19 cellular contexts compared by ENCODE assay signal in genomic region chr6:152236370-152237097, GRCh38.
A peak's percentile ranks its signal among the peaks of the same experiment; 100 is the strongest.
DNase-seq lines count a peak whose midpoint lies in the region; ATAC-seq, FAIRE-seq and TF ChIP-seq lines count a peak whose summit lies in the region.
"Had no signal": no experiment of that assay in that cellular context is flagged by ENCODE, and none has a peak within 500 bp of the region (broad histone marks: within the 10 kb centered on the region; RNA-seq: fewer than 3 reads in every experiment).

No MANE protein-coding gene starts in this region.

- H3K4me3 ChIP-seq in HepG2 (replicated peaks in 1 of 3; ENCODE audit: insufficient read depth in 1 of 3, low read depth in 2 of 3, low read length in 3 of 3) = no peak overlapping the region
- no peak overlapping the region for H3K4me3 ChIP-seq in right lobe of liver
- no peak overlapping the region for H3K4me3 ChIP-seq in H1 (ENCODE audit: extremely low read depth in 1 of 4, insufficient read depth in 2 of 4, low read depth in 3 of 4, low read length in 4 of 4)
- H3K4me3 ChIP-seq in neuronal stem cell (ENCODE audit: low read length in 2 of 2) = no peak overlapping the region
- H3K4me3 ChIP-seq in breast epithelium = no peak overlapping the region
- H3K4me3 ChIP-seq in left ventricle myocardium inferior = no peak overlapping the region

- H2BK5ac ChIP-seq in H1 (ENCODE audit: low read depth, low read length) = 0 out of 2 replicates have a peak overlapping the region, but pooled peaks have one; percentile 25
- H2BK5ac ChIP-seq in neuronal stem cell (ENCODE audit: low read length) = no peak overlapping the region

- CTCF ChIA-PET in HepG2 (lab: Yijun Ruan, JAX; ENCODE audit: low intra/inter-chr PET ratio, low total read pairs) = no interaction called here
- CTCF ChIA-PET in H1 (lab: Charles Lee; ENCODE audit: partially characterized antibody) = interaction anchor here (0.6 kb wide), 1 partner anchor 189 kb away, joined by 3 read pairs; no protein-coding TSS in a partner anchor

- H2BK20ac ChIP-seq in H1 (ENCODE audit: low read length) = no peak overlapping the region

- H3K14ac ChIP-seq in H1 (ENCODE audit: insufficient read length) (no peak overlapping the region), neuronal stem cell (ENCODE audit: low read length) (no peak overlapping the region)

- H3K79me1 ChIP-seq in H1 (ENCODE audit: low read depth, low read length) (no peaks in the 10 kb centered on the region), neuronal stem cell (ENCODE audit: low read depth, low read length) (no peaks in the 10 kb centered on the region)

- H4K8ac ChIP-seq in H1 (ENCODE audit: extremely low read depth, insufficient read depth, low read length) (no peak overlapping the region), neuronal stem cell (ENCODE audit: low read depth, low read length) (no peak overlapping the region)

- POLR2A ChIA-PET in HepG2 (lab: Yijun Ruan, JAX) (no interaction called here), H1 (lab: Charles Lee; ENCODE audit: partially characterized antibody) (interaction anchor here (0.5 kb wide), 1 partner anchor 139 kb away, joined by 3 read pairs; no protein-coding TSS in a partner anchor)

- H3K23ac ChIP-seq in H1 (ENCODE audit: insufficient read length) (no peak overlapping the region), neuronal stem cell (ENCODE audit: low read depth, low read length, poor library complexity) (no peak overlapping the region)

- no TSS peak for BruUV-seq in HepG2 (replicated peaks; lab: Mats Ljungman, UMichigan)

- no peak overlapping the region for H3K27ac ChIP-seq in HepG2 (ENCODE audit: extremely low read length, insufficient read depth, low read length)
- no peak overlapping the region for H3K27ac ChIP-seq in right lobe of liver
- no peak overlapping the region for H3K27ac ChIP-seq in H1 (ENCODE audit: low read depth, low read length)
- no peak overlapping the region for H3K27ac ChIP-seq in neuronal stem cell (replicated peaks; ENCODE audit: low read length)
- H3K27ac ChIP-seq in breast epithelium = no peak overlapping the region
- no peak overlapping the region for H3K27ac ChIP-seq in left ventricle myocardium inferior (replicated peaks)
- H3K27ac ChIP-seq: C4-2B had no signal

- intact Hi-C loops in HepG2 (cut with micrococcal nuclease; ENCODE audit: unreplicated experiment) = no loop called here
- intact Hi-C loops in right lobe of liver (cut with DNase I) = no loop called here
- intact Hi-C loops in breast epithelium (cut with DNase I; ENCODE audit: low total_unique reads) = no loop called here
- intact Hi-C loops in left ventricle myocardium inferior (cut with micrococcal nuclease) = no loop called here

- H4K5ac ChIP-seq in H1 (ENCODE audit: insufficient read length, low read depth, low read length) = no peak overlapping the region

- H2BK12ac ChIP-seq in H1 (ENCODE audit: low read depth, low read length) (no peak overlapping the region), neuronal stem cell (ENCODE audit: low read length) (no peak overlapping the region)

- TF ChIP-seq POLR2A in HepG2 (IDR thresholded peaks at IDR 0.05; ENCODE audit: insufficient read depth in 1 of 2, low read depth in 2 of 2, low read length in 2 of 2) (no peak), right lobe of liver (IDR thresholded peaks at IDR 0.05) (no peak), H1 (IDR thresholded peaks at IDR 0.05; ENCODE audit: control extremely low read depth in 1 of 2, low read depth in 2 of 2, low read length in 2 of 2) (no peak), breast epithelium (IDR thresholded peaks at IDR 0.05) (no peak)

- no peaks in the 10 kb centered on the region for H3K23me2 ChIP-seq in H1 (ENCODE audit: low read depth, low read length)

- no peak for TF ChIP-seq RAD21 in HepG2 (CRISPR knock-in tag; IDR thresholded peaks at IDR 0.05)
- TF ChIP-seq RAD21 in H1 (IDR thresholded peaks at IDR 0.05 in 1 of 2, conservative IDR thresholded peaks at IDR 0.05 in 1 of 2; ENCODE audit: low read depth in 2 of 2, low read length in 2 of 2) = no peak

- in situ Hi-C loops in HepG2 (cut with HindIII; ENCODE audit: extremely low pct_ligation_motif_present, low pct_unique_long_range_greater_than_20kb) = no loop called here

- peaks cover 9% of the 10 kb centered on the region for H3K4me1 ChIP-seq in HepG2 (ENCODE audit: insufficient read depth, low read length)
- no peaks in the 10 kb centered on the region for H3K4me1 ChIP-seq in right lobe of liver
- H3K4me1 ChIP-seq in H1 (replicated peaks in 1 of 4; ENCODE audit: control insufficient read depth in 3 of 4, insufficient read depth in 4 of 4, low read length in 3 of 4) = no peaks in the 10 kb centered on the region
- no peaks in the 10 kb centered on the region for H3K4me1 ChIP-seq in neuronal stem cell (ENCODE audit: control insufficient read depth in 2 of 2, insufficient read depth in 1 of 2, low read depth in 1 of 2, low read length in 2 of 2)
- H3K4me1 ChIP-seq in breast epithelium = no peaks in the 10 kb centered on the region
- H3K4me1 ChIP-seq in left ventricle myocardium inferior = peaks cover 20% of the 10 kb centered on the region
- H3K4me1 ChIP-seq: BE2C had no signal

- ATAC-seq in HepG2 (no peak), right lobe of liver (no peak), HG02870 (IDR thresholded peaks at IDR 0.05; ENCODE audit: unreplicated experiment) (no peak)

- no peak overlapping the region for H3K4ac ChIP-seq in H1 (replicated peaks; ENCODE audit: insufficient read length, low read depth, low read length)
- no peak overlapping the region for H3K4ac ChIP-seq in neuronal stem cell (ENCODE audit: low read length)

- TF ChIP-seq EP300 in HepG2 (IDR thresholded peaks at IDR 0.05; ENCODE audit: low read depth in 2 of 2, low read length in 2 of 2) = no peak
- TF ChIP-seq EP300 in HepG2 (CRISPR knock-in tag; IDR thresholded peaks at IDR 0.05; ENCODE audit: borderline replicate concordance) = no peak
- no peak for TF ChIP-seq EP300 in H1 (IDR thresholded peaks at IDR 0.05; ENCODE audit: borderline replicate concordance in 1 of 2, low read depth in 2 of 2, low read length in 2 of 2)

- no peak overlapping the region for H3K9ac ChIP-seq in HepG2 (ENCODE audit: insufficient read depth, low read depth, low read length)
- H3K9ac ChIP-seq in H1 (replicated peaks in 1 of 4; ENCODE audit: extremely low read depth in 1 of 4, low read depth in 3 of 4, low read length in 3 of 4) = no peak overlapping the region
- H3K9ac ChIP-seq in neuronal stem cell (ENCODE audit: low read depth, low read length, poor library complexity) = no peak overlapping the region

- DNase-seq in HepG2 (ENCODE audit: low spot score) (no peak), right lobe of liver (no peak), H1 (ENCODE audit: low read depth in 1 of 2, low spot score in 2 of 2) (no peak), neuronal stem cell (ENCODE audit: low spot score) (no peak), breast epithelium (ENCODE audit: low spot score in 2 of 2) (no peak), left ventricle myocardium inferior (no peak)
- DNase-seq: BE2C; CD4-positive, alpha-beta memory T cell; COR-L47; DMS153; DND-41; GDM1; HCEC 1CT; HFFc6 had no signal

- TF ChIP-seq CTCF in HepG2 (CRISPR knock-in tag; IDR thresholded peaks at IDR 0.05) (no peak), right lobe of liver (IDR thresholded peaks at IDR 0.05) (no peak), H1 (IDR thresholded peaks at IDR 0.05; ENCODE audit: control extremely low read depth in 1 of 3, insufficient read depth in 1 of 3, low read depth in 1 of 3, low read length in 3 of 3) (no peak), breast epithelium (IDR thresholded peaks at IDR 0.05) (no peak), left ventricle myocardium inferior (IDR thresholded peaks at IDR 0.05; ENCODE audit: borderline replicate concordance) (no peak)

- H4K20me1 ChIP-seq in HepG2 (ENCODE audit: insufficient read depth, low read length) = no peaks in the 10 kb centered on the region
- H4K20me1 ChIP-seq in H1 (replicated peaks in 1 of 2; ENCODE audit: control insufficient read depth in 1 of 2, insufficient read depth in 2 of 2, low read length in 2 of 2) = no peaks in the 10 kb centered on the region

- no peak overlapping the region for H2BK120ac ChIP-seq in H1 (replicated peaks; ENCODE audit: low read depth, low read length)
- no peak overlapping the region for H2BK120ac ChIP-seq in neuronal stem cell (ENCODE audit: low read depth, low read length)

- no peaks in the 10 kb centered on the region for H3K9me3 ChIP-seq in HepG2 (ENCODE audit: low read length)
- no peaks in the 10 kb centered on the region for H3K9me3 ChIP-seq in right lobe of liver
- H3K9me3 ChIP-seq in H1 (ENCODE audit: insufficient read depth in 2 of 2, low read depth in 1 of 2, low read length in 1 of 2) = no peaks in the 10 kb centered on the region
- no peaks in the 10 kb centered on the region for H3K9me3 ChIP-seq in neuronal stem cell (replicated peaks in 1 of 2; ENCODE audit: control insufficient read depth in 2 of 2, insufficient read depth in 1 of 2, low read depth in 1 of 2, low read length in 2 of 2)
- H3K9me3 ChIP-seq in breast epithelium = no peaks in the 10 kb centered on the region
- H3K9me3 ChIP-seq in left ventricle myocardium inferior (replicated peaks) = no peaks in the 10 kb centered on the region
- H3K9me3 ChIP-seq: BE2C had no signal

- H3K18ac ChIP-seq in H1 (ENCODE audit: extremely low read depth, low read length) = no peak overlapping the region
- peak overlapping the region; percentile 13 for H3K18ac ChIP-seq in neuronal stem cell (ENCODE audit: low read length)

- H3K27me3 ChIP-seq in HepG2 (ENCODE audit: control insufficient read depth in 1 of 2, insufficient read depth in 2 of 2, low read length in 2 of 2) = no peaks in the 10 kb centered on the region
- H3K27me3 ChIP-seq in right lobe of liver = no peaks in the 10 kb centered on the region
- no peaks in the 10 kb centered on the region for H3K27me3 ChIP-seq in H1 (replicated peaks in 1 of 4; ENCODE audit: control insufficient read depth in 3 of 4, extremely low read depth in 1 of 4, insufficient read depth in 3 of 4, low read length in 3 of 4)
- no peaks in the 10 kb centered on the region for H3K27me3 ChIP-seq in neuronal stem cell (ENCODE audit: control insufficient read depth in 3 of 3, insufficient read depth in 3 of 3, low read depth in 1 of 3, low read length in 3 of 3)
- H3K27me3 ChIP-seq in breast epithelium = no peaks in the 10 kb centered on the region
- no peaks in the 10 kb centered on the region for H3K27me3 ChIP-seq in left ventricle myocardium inferior (ENCODE audit: low read depth)
- H3K27me3 ChIP-seq: BE2C had no signal

- H3K79me2 ChIP-seq in HepG2 (ENCODE audit: insufficient read depth, low read length) (no peaks in the 10 kb centered on the region), H1 (ENCODE audit: control insufficient read depth in 1 of 2, insufficient read depth in 2 of 2, low read length in 2 of 2) (no peaks in the 10 kb centered on the region)

- H3K36me3 ChIP-seq in HepG2 (replicated peaks in 1 of 2; ENCODE audit: control insufficient read depth in 1 of 2, insufficient read depth in 2 of 2, low read length in 2 of 2) = no peaks in the 10 kb centered on the region
- peaks cover 0 to 78% (median 40%) of the 10 kb centered on the region in 4 donors for H3K36me3 ChIP-seq in right lobe of liver
- H3K36me3 ChIP-seq in H1 (ENCODE audit: control insufficient read depth in 2 of 4, insufficient read depth in 4 of 4, low read length in 3 of 4) = no peaks in the 10 kb centered on the region
- H3K36me3 ChIP-seq in neuronal stem cell (replicated peaks in 1 of 2; ENCODE audit: control insufficient read depth in 2 of 2, insufficient read depth in 2 of 2, low read length in 2 of 2) = peaks cover 0 to 11% of the 10 kb centered on the region in 2 donors
- H3K36me3 ChIP-seq in breast epithelium = peaks cover 4% of the 10 kb centered on the region
- H3K36me3 ChIP-seq in left ventricle myocardium inferior = peaks cover 88% of the 10 kb centered on the region
- H3K36me3 ChIP-seq: BE2C had no signal

- FAIRE-seq in HepG2 (lab: Jason Lieb, UNC) (peak; percentile 18), H1 (lab: Jason Lieb, UNC) (no peak)
- FAIRE-seq: D721Med, GM12892, GM19239 had no signal

- H3K4me2 ChIP-seq in HepG2 (ENCODE audit: low read depth, low read length) (no peak overlapping the region), H1 (ENCODE audit: insufficient read depth in 1 of 2, low read depth in 2 of 2, low read length in 2 of 2) (no peak overlapping the region), neuronal stem cell (ENCODE audit: insufficient read depth, low read length, poor library complexity, severe bottlenecking) (no peak overlapping the region)

- H4K91ac ChIP-seq in H1 (replicated peaks; ENCODE audit: insufficient read length, low read length) (no peak overlapping the region), neuronal stem cell (ENCODE audit: low read depth, low read length, poor library complexity) (no peak overlapping the region)

- H2BK15ac ChIP-seq in H1 (ENCODE audit: low read length) (no peak overlapping the region), neuronal stem cell (ENCODE audit: low read length) (no peak overlapping the region)

- H2AK5ac ChIP-seq in H1 (ENCODE audit: low read depth, low read length) (no peak overlapping the region), neuronal stem cell (ENCODE audit: low read depth, low read length) (no peak overlapping the region)

- H2AFZ ChIP-seq in HepG2 (ENCODE audit: low read length) = no peak overlapping the region
- no peak overlapping the region for H2AFZ ChIP-seq in H1 (ENCODE audit: low read length)
- no peak overlapping the region for H2AFZ ChIP-seq in neuronal stem cell (ENCODE audit: low read length)

- no peak overlapping the region for H3K56ac ChIP-seq in H1 (replicated peaks; ENCODE audit: insufficient read length, low read depth, low read length)

- 87% methylated on average over 8 of the region's 8 CpGs for WGBS in HepG2 (ENCODE audit: low lambda C conversion rate)
- WGBS in right lobe of liver (ENCODE audit: insufficient coverage, low coverage, low lambda C conversion rate, missing lambda C conversion rate) = 83% methylated on average over 1 of the region's 8 CpGs
- 91% methylated on average over 8 of the region's 8 CpGs; no CpG with 5 or more reads in 1 of the 2 experiments for WGBS in H1 (ENCODE audit: extremely low coverage in 1 of 2, insufficient coverage in 1 of 2, insufficient read length in 1 of 2, insufficient replicate concordance in 2 of 2, low coverage in 1 of 2, low lambda C conversion rate in 2 of 2, missing lambda C conversion rate in 1 of 2), 2 experiments
- WGBS in neuronal stem cell (ENCODE audit: extremely low coverage in 2 of 2, insufficient read length in 2 of 2, insufficient replicate concordance in 1 of 2), 2 donors = no CpG with 5 or more reads among the region's 8 CpGs

Comparison
In these comparisons a context has a peak if more than half of its experiments do, and no peak if none do; other contexts are left out.
1. Of the 41 proteins assayed by ChIP-seq in both HepG2 and H1: peak only in HepG2: MAFK; only in H1: none; in both: none; in neither: 40.